1 cellular context compared by ENCODE assay signal in the genomic region with DNA sequence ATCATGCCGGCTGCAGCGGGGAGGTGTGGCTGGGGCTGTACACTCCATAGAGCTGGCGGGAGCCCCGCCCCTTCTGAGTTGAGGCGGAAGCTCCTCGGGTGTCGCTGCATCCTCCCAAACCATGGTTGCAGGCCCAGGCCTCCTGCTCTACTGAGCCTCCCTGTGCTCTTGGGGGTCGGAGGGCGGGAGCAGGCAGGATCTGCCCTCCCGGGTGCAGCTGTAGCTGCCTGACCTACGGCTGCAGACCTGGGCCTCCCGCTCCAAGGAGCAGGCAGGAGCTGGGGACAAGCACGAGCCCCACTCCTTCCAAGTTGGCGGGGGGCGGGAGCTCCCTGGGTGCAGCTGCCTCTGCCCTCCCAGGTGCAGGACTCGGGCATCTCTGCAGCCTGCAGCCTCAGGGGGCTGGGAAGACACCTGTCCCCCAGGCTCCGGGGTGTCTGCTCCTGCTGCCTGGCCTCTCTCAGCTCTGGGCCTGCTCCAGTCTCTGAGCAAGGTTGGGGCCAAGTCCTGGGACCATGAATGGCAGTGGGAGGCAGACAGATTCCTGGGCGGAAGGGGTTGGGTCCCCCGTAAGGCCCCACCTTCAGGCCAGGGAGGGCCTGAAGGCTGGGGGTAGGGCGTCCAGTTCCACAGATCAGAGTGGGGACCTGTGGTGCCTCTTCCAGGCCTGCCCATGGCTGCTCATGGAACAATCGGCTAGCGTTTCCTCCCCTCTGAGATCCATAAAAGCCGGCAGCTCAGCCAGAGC.
TF ChIP-seq lines count a peak whose summit lies in the region.

No MANE protein-coding gene starts in this region.

TF ChIP-seq in K562, 482 proteins besides CTCF, POLR2A, EP300 and RAD21:
- TF ChIP-seq MTA3 (IDR thresholded peaks at IDR 0.05; ENCODE audit: borderline replicate concordance) (no peak), EHMT2 (IDR thresholded peaks at IDR 0.05) (peak; percentile 55; the same call in 1 of the 2 replicates), POLR3G (IDR thresholded peaks at IDR 0.05; ENCODE audit: extremely low read depth, insufficient read length, insufficient replicate concordance) (no peak), RBFOX2 (IDR thresholded peaks at IDR 0.05; ENCODE audit: low read depth, low read length) (no peak), YY1 (IDR thresholded peaks at IDR 0.05; ENCODE audit: borderline replicate concordance in 1 of 3, control insufficient read depth in 1 of 3, extremely low read depth in 1 of 3, insufficient read depth in 3 of 3, insufficient read length in 1 of 3, insufficient replicate concordance in 2 of 3, low read depth in 1 of 3, low read length in 2 of 3) (peak in 1 of 3 experiments; percentile 38), PHF20 (IDR thresholded peaks at IDR 0.05; ENCODE audit: partially characterized antibody) (peak; percentile 30)
- TF ChIP-seq, protein P1, sequence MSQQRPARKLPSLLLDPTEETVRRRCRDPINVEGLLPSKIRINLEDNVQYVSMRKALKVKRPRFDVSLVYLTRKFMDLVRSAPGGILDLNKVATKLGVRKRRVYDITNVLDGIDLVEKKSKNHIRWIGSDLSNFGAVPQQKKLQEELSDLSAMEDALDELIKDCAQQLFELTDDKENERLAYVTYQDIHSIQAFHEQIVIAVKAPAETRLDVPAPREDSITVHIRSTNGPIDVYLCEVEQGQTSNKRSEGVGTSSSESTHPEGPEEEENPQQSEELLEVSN (IDR thresholded peaks at IDR 0.05; ENCODE audit: borderline replicate concordance in 1 of 2, extremely low read depth in 1 of 2, insufficient read depth in 1 of 2, insufficient read length in 1 of 2, low read depth in 1 of 2, low read length in 1 of 2, poor library complexity in 1 of 2, severe bottlenecking in 1 of 2) = peak in 1 of 2 experiments; percentile 18
